11 cellular contexts compared by ENCODE assay signal in the genomic region with DNA sequence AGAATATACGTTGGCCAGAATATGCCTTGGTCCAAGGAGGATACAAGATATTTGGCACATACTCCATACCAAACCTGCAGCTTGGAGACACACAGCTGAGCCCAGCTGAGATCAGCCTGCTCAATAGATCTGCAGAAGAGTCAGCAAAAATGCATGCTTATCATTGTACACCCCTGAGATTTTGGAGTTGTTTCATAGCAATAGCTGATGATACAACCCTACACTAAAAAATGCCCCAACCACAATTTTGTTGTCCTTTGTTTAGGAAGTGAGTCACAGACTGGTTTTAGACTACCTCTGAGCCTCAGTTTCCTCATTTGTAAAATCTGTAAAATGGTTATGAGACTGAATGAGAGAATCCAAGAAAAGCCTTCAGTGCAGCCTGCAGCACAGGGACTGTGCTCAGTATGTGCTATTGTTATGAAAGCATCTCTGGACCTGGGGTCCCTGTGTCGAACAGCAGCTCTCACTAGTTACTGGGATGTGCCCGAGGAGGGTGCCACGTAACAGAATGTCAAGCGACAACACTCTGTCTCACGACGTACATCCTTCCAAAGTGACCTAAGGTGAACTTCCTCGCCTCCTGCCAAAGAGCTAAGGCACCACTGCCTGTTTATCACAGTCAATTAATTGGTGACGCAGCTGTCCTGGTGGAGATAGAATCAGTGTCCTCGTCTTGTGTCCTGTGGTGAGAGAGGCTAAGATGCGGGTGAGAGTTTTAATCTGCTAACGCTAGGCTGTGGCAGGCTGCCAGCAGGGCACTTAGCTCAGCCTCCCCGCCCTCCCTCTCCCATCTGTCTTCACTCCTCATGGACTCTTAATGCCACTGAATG. TPM values are rescaled to one million over a fixed set of nuclear protein-coding genes. Genes with fewer than 3 reads are reported as not detected.
DNase-seq lines count a peak whose midpoint lies in the region; ATAC-seq and TF ChIP-seq lines count a peak whose summit lies in the region.
"Had no signal": no experiment of that assay in that cellular context is flagged by ENCODE, and none has a peak within 500 bp of the region (broad histone marks: within the 10 kb centered on the region; RNA-seq: fewer than 3 reads in every experiment).

No MANE protein-coding gene starts in this region.

- 41 to 52% methylated on average over 13 of the region's 13 CpGs for WGBS in lung, 2 donors

- intact Hi-C loops in CD8-positive, alpha-beta T cell (cut with DNase I, micrococcal nuclease): no loop called here
- intact Hi-C loops in MCF 10A (cut with micrococcal nuclease): no loop called here

- H3K36me3 ChIP-seq in WERI-Rb-1: no peaks in the 10 kb centered on the region
- H3K36me3 ChIP-seq in lung (ENCODE audit: control insufficient read depth in 2 of 2, insufficient read depth in 2 of 2, low read length in 2 of 2): peaks cover 3 to 4% of the 10 kb centered on the region in 2 donors
- H3K36me3 ChIP-seq in CD8-positive, alpha-beta T cell (ENCODE audit: insufficient read depth, low read length): no peaks in the 10 kb centered on the region

- H3K9me3 ChIP-seq in WERI-Rb-1 (ENCODE audit: severe bottlenecking) (no peaks in the 10 kb centered on the region), lung (ENCODE audit: control insufficient read depth in 2 of 2, insufficient read depth in 1 of 2, low read length in 1 of 2) (no peaks in the 10 kb centered on the region)
- no peaks in the 10 kb centered on the region for H3K9me3 ChIP-seq in CD8-positive, alpha-beta T cell (ENCODE audit: low read length)
- H3K9me3 ChIP-seq: tibial artery had no signal

- TF ChIP-seq CTCF in WERI-Rb-1 (IDR thresholded peaks at IDR 0.05; ENCODE audit: low read depth, low read length) (no peak), lung (IDR thresholded peaks at IDR 0.05; ENCODE audit: control extremely low read depth, extremely low read depth) (no peak), MCF 10A (IDR thresholded peaks at IDR 0.05; ENCODE audit: unreplicated experiment) (no peak)
- TF ChIP-seq CTCF in CD8-positive, alpha-beta T cell (IDR thresholded peaks at IDR 0.05): no peak

- H3K4me1 ChIP-seq in lung (ENCODE audit: control insufficient read depth in 2 of 2, insufficient read depth in 2 of 2, low read length in 2 of 2): peaks cover 7 to 16% of the 10 kb centered on the region in 2 donors
- peaks cover 4% of the 10 kb centered on the region for H3K4me1 ChIP-seq in CD8-positive, alpha-beta T cell (ENCODE audit: insufficient read depth, low read length)

- H3K27me3 ChIP-seq in WERI-Rb-1 (ENCODE audit: insufficient read depth, low read depth, severe bottlenecking): no peaks in the 10 kb centered on the region
- no peaks in the 10 kb centered on the region for H3K27me3 ChIP-seq in lung (ENCODE audit: control insufficient read depth, insufficient read depth)
- no peaks in the 10 kb centered on the region for H3K27me3 ChIP-seq in CD8-positive, alpha-beta T cell (ENCODE audit: insufficient read depth, low read length)
- H3K27me3 ChIP-seq: tibial artery had no signal

- POLR2A ChIA-PET in CD8-positive, alpha-beta T cell (lab: Charles Lee): no interaction called here
- POLR2A ChIA-PET in MCF 10A (lab: Yijun Ruan, JAX): interaction anchor here (1.4 kb wide), 1 partner anchor 16 kb away, joined by 3 read pairs; no protein-coding TSS in a partner anchor

- H3K36me3 Mint-ChIP-seq in CD8-positive, alpha-beta T cell: peaks cover 49% of the 10 kb centered on the region
- peaks cover 6% of the 10 kb centered on the region for H3K36me3 Mint-ChIP-seq in MCF 10A (ENCODE audit: insufficient read depth, unreplicated experiment)

- peak; percentile 47 for DNase-seq in AG08395 (ENCODE audit: low spot score)
- DNase-seq in NCI-H1092 treated with DMSO at 0.1 percent for 48 hours (lab: John Stamatoyannopoulos, UW): peak; percentile 83
- peak; percentile 89 for DNase-seq in WERI-Rb-1
- no peak for DNase-seq in lung (ENCODE audit: low spot score)
- DNase-seq in CD8-positive, alpha-beta T cell: no peak
- DNase-seq in HuH-7 (ENCODE audit: low spot score): no peak
- no peak for DNase-seq in MCF 10A (ENCODE audit: unreplicated experiment)

- no peaks in the 10 kb centered on the region for H3K9me3 Mint-ChIP-seq in CD8-positive, alpha-beta T cell
- H3K9me3 Mint-ChIP-seq in MCF 10A (ENCODE audit: unreplicated experiment): no peaks in the 10 kb centered on the region
- H3K9me3 Mint-ChIP-seq: activated T-helper 2 cell treated with anti-CD3 and anti-CD28 coated beads, Interferon-gamma antibody, Interleukin-2, Interleukin-4, amounts not matched to agents 10 μg/mL and 5 μg/mL and 100 μg/mL, durations not matched to agents 14 hours and 24 hours and 36 hours had no signal

- H3K4me1 Mint-ChIP-seq in CD8-positive, alpha-beta T cell (ENCODE audit: low read depth): peaks cover 2% of the 10 kb centered on the region
- H3K4me1 Mint-ChIP-seq in MCF 10A (ENCODE audit: insufficient read depth, unreplicated experiment): peaks cover 6% of the 10 kb centered on the region

- H3K27me3 Mint-ChIP-seq in CD8-positive, alpha-beta T cell (ENCODE audit: low read depth): no peaks in the 10 kb centered on the region
- no peaks in the 10 kb centered on the region for H3K27me3 Mint-ChIP-seq in MCF 10A (ENCODE audit: insufficient read depth, unreplicated experiment)

- no peak overlapping the region for H3K27ac Mint-ChIP-seq in CD8-positive, alpha-beta T cell
- H3K27ac Mint-ChIP-seq in MCF 10A (ENCODE audit: low read depth, unreplicated experiment): no peak overlapping the region
- H3K27ac Mint-ChIP-seq: activated T-helper 2 cell treated with anti-CD3 and anti-CD28 coated beads, Interferon-gamma antibody, Interleukin-2, Interleukin-4, amounts not matched to agents 10 μg/mL and 5 μg/mL and 100 μg/mL, durations not matched to agents 14 hours and 24 hours and 36 hours had no signal

- no peak overlapping the region for H3K4me3 ChIP-seq in WERI-Rb-1 (ENCODE audit: low read depth, low read length)
- H3K4me3 ChIP-seq in lung: no peak overlapping the region
- no peak overlapping the region for H3K4me3 ChIP-seq in CD8-positive, alpha-beta T cell (ENCODE audit: low read depth, low read length)
- H3K4me3 ChIP-seq: tibial artery had no signal

- CTCF ChIA-PET in CD8-positive, alpha-beta T cell (lab: Charles Lee): interaction anchor here (1.0 to 2.3 kb wide), 5 partner anchors 12 to 500 kb away, joined by 3 to 9 read pairs (median 4); no protein-coding TSS in a partner anchor
- CTCF ChIA-PET in MCF 10A (lab: Yijun Ruan, JAX): interaction anchor here (0.5 to 2.4 kb wide), 4 partner anchors 10 to 636 kb away, joined by 4 to 13 read pairs (median 5); no protein-coding TSS in a partner anchor

- no TSS peak for BruUV-seq in MCF 10A (replicated peaks; lab: Mats Ljungman, UMichigan)

- ATAC-seq in lung (ENCODE audit: insufficient read depth, low FRiP score) (no peak), GM21447 (IDR thresholded peaks at IDR 0.05; ENCODE audit: unreplicated experiment) (no peak)
- ATAC-seq in CD8-positive, alpha-beta T cell: no peak

- no peak overlapping the region for H3K4me3 Mint-ChIP-seq in CD8-positive, alpha-beta T cell
- H3K4me3 Mint-ChIP-seq in MCF 10A (ENCODE audit: unreplicated experiment): no peak overlapping the region

- peak overlapping the region; percentile 89 for H3K27ac ChIP-seq in WERI-Rb-1
- H3K27ac ChIP-seq in lung (ENCODE audit: low read depth in 1 of 2, low read length in 1 of 2): peak overlapping the region; percentile 45 to 49
- H3K27ac ChIP-seq in CD8-positive, alpha-beta T cell (ENCODE audit: low read depth, low read length): no peak overlapping the region

RNA-seq across cellular contexts. Expression of gene DHRS12, which starts 18.2 kb away (rescaled TPM):
- total RNA-seq in lung (10 to 100 TPM in 1 of 2 donors, 1 to 10 TPM in 1; 8.5 to 14.1 TPM), MCF 10A (2022) (6.2 and 6.8 TPM in 2 replicates)
- polyA plus RNA-seq in lung: 10 to 100 TPM in 1 of 2 donors, 1 to 10 TPM in 1; 9.8 to 17.9 TPM
- total RNA-seq in CD8-positive, alpha-beta T cell: 10 to 100 TPM; 13.4 to 14.1 TPM

RNA-seq across cellular contexts. Expression of gene TMEM272, which starts 59.2 kb away (rescaled TPM):
- total RNA-seq in lung (under 1 TPM; 0.09 to 0.55 TPM), MCF 10A (2022) (not detected in 2 replicates)
- under 1 TPM; 0.08 to 0.09 TPM for polyA plus RNA-seq in lung
- total RNA-seq in CD8-positive, alpha-beta T cell: 1 to 10 TPM; 1.1 to 1.7 TPM
- total RNA-seq: activated T-helper 2 cell treated with anti-CD3 and anti-CD28 coated beads, Interferon-gamma antibody, Interleukin-2, Interleukin-4, amounts not matched to agents 10 μg/mL and 5 μg/mL and 100 μg/mL, durations not matched to agents 14 hours and 24 hours and 36 hours; HT1080 had no signal

Comparison
In these comparisons a context has a peak if more than half of its experiments do, and no peak if none do; other contexts are left out.
1. DNase-seq: peak in AG08395 (single experiment), NCI-H1092 treated with DMSO at 0.1 percent for 48 hours (single experiment) and WERI-Rb-1 (single experiment); none in lung (single experiment), CD8-positive, alpha-beta T cell (0 of 7), HuH-7 (single experiment) and MCF 10A (single experiment).